ENCODE assay signal across 8 cellular contexts in the genomic region with DNA sequence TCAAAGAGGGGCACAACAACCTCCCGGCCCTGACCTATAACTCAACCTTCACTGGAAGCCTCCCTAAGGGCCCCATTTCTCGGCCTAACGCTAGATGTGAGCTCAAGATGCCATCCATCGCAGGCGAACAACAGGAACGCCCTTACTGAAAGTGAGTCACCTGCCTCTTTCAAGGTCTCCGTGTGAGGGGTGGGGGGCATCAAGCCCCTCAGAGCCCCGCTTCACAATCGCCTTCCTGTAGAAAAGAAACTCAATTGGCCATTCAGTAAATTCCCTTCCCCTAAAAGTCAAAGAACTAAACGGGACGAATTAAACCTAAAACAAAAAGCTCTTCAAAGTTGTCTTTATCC. TPM values are rescaled to one million over a fixed set of nuclear protein-coding genes. Genes with fewer than 3 reads are reported as not detected.
DNase-seq lines count a peak whose midpoint lies in the region; ATAC-seq and TF ChIP-seq lines count a peak whose summit lies in the region.

No MANE protein-coding gene starts in this region.

- H3K9ac ChIP-seq in SK-N-SH (peak overlapping the region; percentile 88), skeletal muscle tissue (ENCODE audit: low read depth in 1 of 3, low read length in 3 of 3) (peak overlapping the region; percentile 75 to 92 (median 88))

- H3K27ac ChIP-seq in SK-N-SH (ENCODE audit: low read depth in 2 of 2, low read length in 1 of 2) (peak overlapping the region; percentile 98 to 99), iPS DF 6.9 (ENCODE audit: low read length) (no peak overlapping the region), skeletal muscle tissue (ENCODE audit: low read depth, low read length) (peak overlapping the region; percentile 89)

- H2AFZ ChIP-seq in SK-N-SH (ENCODE audit: low read depth): peak overlapping the region; percentile 84

- WGBS in SK-N-SH (ENCODE audit: low lambda C conversion rate): 0% methylated on average over 10 of the region's 11 CpGs
- WGBS in iPS DF 6.9 (ENCODE audit: insufficient coverage, insufficient read length): no CpG with 5 or more reads among the region's 11 CpGs

- H3K9me3 ChIP-seq in SK-N-SH (peaks cover 8% of the 10 kb centered on the region; the same call in 1 of the 2 replicates), iPS DF 6.9 (ENCODE audit: control insufficient read depth, insufficient read depth, low read length) (no peaks in the 10 kb centered on the region), skeletal muscle tissue (ENCODE audit: control insufficient read depth in 3 of 3, low read length in 3 of 3) (no peaks in the 10 kb centered on the region)

- TF ChIP-seq EP300 in SK-N-SH (IDR thresholded peaks at IDR 0.05; ENCODE audit: borderline replicate concordance in 1 of 2, low read depth in 1 of 2, low read length in 1 of 2): no peak

- H3K4me1 ChIP-seq in SK-N-SH (ENCODE audit: control insufficient read depth in 1 of 2, insufficient read depth in 2 of 2, low read depth in 1 of 2, low read length in 1 of 2): peaks cover 0 to 3% of the 10 kb centered on the region in 2 experiments; a peak in 2 of 4 replicates
- no peaks in the 10 kb centered on the region for H3K4me1 ChIP-seq in iPS DF 6.9 (ENCODE audit: control insufficient read depth, insufficient read depth, low read length)
- H3K4me1 ChIP-seq in skeletal muscle tissue (ENCODE audit: control insufficient read depth in 3 of 3, insufficient read depth in 3 of 3, low read length in 3 of 3): peaks cover 4 to 18% (median 15%) of the 10 kb centered on the region in 3 donors

- no peaks in the 10 kb centered on the region for H4K20me1 ChIP-seq in SK-N-SH (ENCODE audit: insufficient read depth)

- peak overlapping the region; percentile 79 for H3K4me2 ChIP-seq in SK-N-SH

- ATAC-seq in GM21825 (IDR thresholded peaks at IDR 0.05; ENCODE audit: unreplicated experiment) (peak; percentile 30), HG02885 (IDR thresholded peaks at IDR 0.05; ENCODE audit: poor library complexity, unreplicated experiment) (no peak)

- POLR2A ChIA-PET in SK-N-SH (lab: Yijun Ruan, JAX): interaction anchor here (1.3 to 1.6 kb wide), 2 partner anchors 48 to 101 kb away, joined by 3 read pairs; a partner anchor contains a TSS

- H3K9me2 ChIP-seq in SK-N-SH: no peaks in the 10 kb centered on the region

- H3K27me3 ChIP-seq in SK-N-SH (ENCODE audit: insufficient read depth): no peaks in the 10 kb centered on the region
- 0 out of 2 replicates have a peak, but pooled peaks cover 1% of the 10 kb centered on the region for H3K27me3 ChIP-seq in iPS DF 6.9 (ENCODE audit: control insufficient read depth, insufficient read depth, low read length)
- H3K27me3 ChIP-seq in skeletal muscle tissue (ENCODE audit: control insufficient read depth in 3 of 3, insufficient read depth in 3 of 3, low read length in 3 of 3): no peaks in the 10 kb centered on the region

- H3K4me3 ChIP-seq in AG10803 (ENCODE audit: low read length): peak overlapping the region; percentile 94
- peak overlapping the region; percentile 79 to 90 for H3K4me3 ChIP-seq in SK-N-SH (ENCODE audit: low read depth in 2 of 2, low read length in 1 of 2)
- peak overlapping the region; percentile 90; the same call in 1 of the 2 replicates for H3K4me3 ChIP-seq in iPS DF 6.9 (ENCODE audit: low read length)
- H3K4me3 ChIP-seq in skeletal muscle tissue (ENCODE audit: low read length in 3 of 3): peak overlapping the region; percentile 90 to 95 (median 91)

- peaks cover 18% of the 10 kb centered on the region for H3F3A ChIP-seq in SK-N-SH (replicated peaks; ENCODE audit: insufficient read depth)

- H3K79me2 ChIP-seq in SK-N-SH (ENCODE audit: insufficient read depth): peaks cover 42% of the 10 kb centered on the region

- TF ChIP-seq CTCF in AG10803 (conservative IDR thresholded peaks at IDR 0.05; ENCODE audit: low read length) (no peak), SK-N-SH (IDR thresholded peaks at IDR 0.05) (no peak)

- TF ChIP-seq RAD21 in SK-N-SH (IDR thresholded peaks at IDR 0.05; ENCODE audit: low read length): no peak

- DNase-seq in AG10803 (ENCODE audit: low read depth) (peak; percentile 49), SK-N-SH (peak; percentile 39), amniotic epithelial cell (ENCODE audit: low read depth) (peak; percentile 60), iPS DF 6.9 (ENCODE audit: low read depth, low spot score) (no peak), MV-4-11 (lab: John Stamatoyannopoulos, UW) (no peak)

- H3K36me3 ChIP-seq in SK-N-SH (replicated peaks in 1 of 2; ENCODE audit: control insufficient read depth in 1 of 2, insufficient read depth in 2 of 2, low read length in 1 of 2) (peaks cover 0 to 16% of the 10 kb centered on the region in 2 experiments), iPS DF 6.9 (ENCODE audit: control insufficient read depth, insufficient read depth, low read length) (no peaks in the 10 kb centered on the region), skeletal muscle tissue (ENCODE audit: control insufficient read depth in 3 of 3, insufficient read depth in 3 of 3, low read length in 3 of 3) (peaks cover 0 to 6% (median 2%) of the 10 kb centered on the region in 3 donors)

- CTCF ChIA-PET in SK-N-SH (lab: Yijun Ruan, JAX): interaction anchor here (1.4 kb wide), 1 partner anchor 24 kb away, joined by 4 read pairs; no protein-coding TSS in a partner anchor

TF ChIP-seq in SK-N-SH, 30 proteins besides CTCF, POLR2A, EP300 and RAD21:
- TF ChIP-seq FOSL2 (IDR thresholded peaks at IDR 0.05; ENCODE audit: borderline replicate concordance, low read depth): peak; percentile 14; the same call in 1 of the 2 replicates
- TF ChIP-seq, protein P1, sequence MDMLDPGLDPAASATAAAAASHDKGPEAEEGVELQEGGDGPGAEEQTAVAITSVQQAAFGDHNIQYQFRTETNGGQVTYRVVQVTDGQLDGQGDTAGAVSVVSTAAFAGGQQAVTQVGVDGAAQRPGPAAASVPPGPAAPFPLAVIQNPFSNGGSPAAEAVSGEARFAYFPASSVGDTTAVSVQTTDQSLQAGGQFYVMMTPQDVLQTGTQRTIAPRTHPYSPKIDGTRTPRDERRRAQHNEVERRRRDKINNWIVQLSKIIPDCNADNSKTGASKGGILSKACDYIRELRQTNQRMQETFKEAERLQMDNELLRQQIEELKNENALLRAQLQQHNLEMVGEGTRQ (IDR thresholded peaks at IDR 0.05; ENCODE audit: borderline replicate concordance, low read depth, low read length): no peak

RNA-seq across cellular contexts. Expression of a gene that starts 0.7 kb away (rescaled TPM):
- 7.6 and 7.7 TPM in 2 replicates for polyA plus RNA-seq in SK-N-SH (2012; rRNA removed)
- 3.8 and 4.9 TPM in 2 replicates for polyA plus RNA-seq in SK-N-SH (2012; cell fraction: cytosol; rRNA removed)
- 27.7 and 30.4 TPM in 2 replicates for polyA plus RNA-seq in SK-N-SH (2012; cell fraction: nucleus; rRNA removed)
- 15.1 TPM for total RNA-seq in skeletal muscle tissue

RNA-seq across cellular contexts. Expression of a gene that starts 45.9 kb away (rescaled TPM):
- 47.4 and 61.7 TPM in 2 replicates for polyA plus RNA-seq in SK-N-SH (2012; rRNA removed)
- 49.8 and 55.0 TPM in 2 replicates for polyA plus RNA-seq in SK-N-SH (2012; cell fraction: cytosol; rRNA removed)
- polyA plus RNA-seq in SK-N-SH (2012; cell fraction: nucleus; rRNA removed): 10.9 and 21.4 TPM in 2 replicates
- total RNA-seq in skeletal muscle tissue: 23.0 TPM

RNA-seq across cellular contexts. Expression of a gene that starts 48.1 kb away (rescaled TPM):
- 4.1 and 6.4 TPM in 2 replicates for polyA plus RNA-seq in SK-N-SH (2012; rRNA removed)
- 3.1 and 4.4 TPM in 2 replicates for polyA plus RNA-seq in SK-N-SH (2012; cell fraction: cytosol; rRNA removed)
- 7.9 and 14.3 TPM in 2 replicates for polyA plus RNA-seq in SK-N-SH (2012; cell fraction: nucleus; rRNA removed)
- 11.5 TPM for total RNA-seq in skeletal muscle tissue

Comparison
In these comparisons a context has a peak if more than half of its experiments do, and no peak if none do; other contexts are left out.
1. DNase-seq: peak in AG10803 (single experiment), SK-N-SH (single experiment) and amniotic epithelial cell (single experiment); none in iPS DF 6.9 (single experiment) and MV-4-11 (single experiment).
2. Peak in every context shown above with its lines, with median percentiles within 50 percentile points of each other: H3K4me3 ChIP-seq.